In the genomic region with DNA sequence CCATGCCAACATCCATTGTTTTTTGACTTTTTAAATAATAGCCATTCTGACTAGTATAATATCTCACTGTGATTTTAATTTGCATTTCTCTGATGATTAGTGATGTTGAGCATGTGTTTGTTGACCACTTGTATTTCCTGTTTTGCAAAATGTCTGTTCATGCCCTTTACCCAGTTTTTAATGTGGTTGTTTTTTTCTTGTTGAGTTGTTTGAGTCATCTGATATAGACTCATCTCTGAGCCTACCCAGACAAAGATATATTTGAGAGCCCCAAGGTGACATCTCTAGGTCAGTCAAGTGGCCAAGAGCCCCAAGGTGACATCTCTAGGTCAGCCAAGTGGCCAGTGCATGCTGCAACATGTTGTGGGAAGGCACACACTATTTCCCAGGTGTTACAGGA, we compare ENCODE assay signal across 23 cellular contexts.
"Had no signal": no experiment of that assay in that cellular context is flagged by ENCODE, and none has a peak within 500 bp of the region (broad histone marks: within the 10 kb centered on the region; RNA-seq: fewer than 3 reads in every experiment).

No MANE protein-coding gene starts in this region.

- H3K4me3 ChIP-seq: hepatocyte, left ventricle myocardium inferior, lung, mucosa of descending colon, pancreas, prostate gland, skin epidermis, stomach, thoracic aorta, tibial artery, upper lobe of right lung had no signal

- H3K36me3 ChIP-seq: left ventricle myocardium inferior, pancreas, prostate gland, stomach, thoracic aorta, tibial artery, upper lobe of right lung had no signal

- H3K4me1 ChIP-seq: left ventricle myocardium inferior, pancreas, prostate gland, stomach, tibial artery, upper lobe of right lung had no signal

- H3K27ac ChIP-seq: hepatocyte, left ventricle myocardium inferior, pancreas, prostate gland, skin epidermis, stomach, thoracic aorta, tibial artery, upper lobe of right lung had no signal

- DNase-seq: islet precursor cell; left ventricle myocardium inferior; midbrain; mucosa of descending colon; naive thymus-derived CD4-positive, alpha-beta T cell; nucleus accumbens; pancreas; retina; right cardiac atrium; stimulated activated CD4-positive, alpha-beta T cell treated with anti-CD3 and anti-CD28 coated beads, Interleukin-12 subunit alpha, Interleukin-12 subunit beta, amount 100 ng/mL, for 4 hours; stimulated activated CD4-positive, alpha-beta T cell treated with anti-CD3 and anti-CD28 coated beads, Interleukin-15, amount 100 ng/mL, for 24 hours; stimulated activated CD4-positive, alpha-beta T cell treated with anti-CD3 and anti-CD28 coated beads, Interleukin-2, amount 100 ng/mL, for 24 hours; stimulated activated CD4-positive, alpha-beta T cell treated with anti-CD3 and anti-CD28 coated beads, Interleukin-4, amount 100 ng/mL, for 1 hour; stimulated activated naive CD4-positive, alpha-beta T cell; stomach; tibial artery; trophoblast cell; upper lobe of right lung had no signal

- H3K27me3 ChIP-seq: hepatocyte, tibial artery, upper lobe of right lung had no signal

- H2AFZ ChIP-seq: hepatocyte had no signal

- FAIRE-seq: pancreas had no signal

- H3K9me3 ChIP-seq: left ventricle myocardium inferior, mucosa of descending colon, pancreas, prostate gland, stomach, thoracic aorta, tibial artery, upper lobe of right lung had no signal

- H3K4me2 ChIP-seq: hepatocyte had no signal
